14 cellular contexts compared by ENCODE assay signal in the genomic region with DNA sequence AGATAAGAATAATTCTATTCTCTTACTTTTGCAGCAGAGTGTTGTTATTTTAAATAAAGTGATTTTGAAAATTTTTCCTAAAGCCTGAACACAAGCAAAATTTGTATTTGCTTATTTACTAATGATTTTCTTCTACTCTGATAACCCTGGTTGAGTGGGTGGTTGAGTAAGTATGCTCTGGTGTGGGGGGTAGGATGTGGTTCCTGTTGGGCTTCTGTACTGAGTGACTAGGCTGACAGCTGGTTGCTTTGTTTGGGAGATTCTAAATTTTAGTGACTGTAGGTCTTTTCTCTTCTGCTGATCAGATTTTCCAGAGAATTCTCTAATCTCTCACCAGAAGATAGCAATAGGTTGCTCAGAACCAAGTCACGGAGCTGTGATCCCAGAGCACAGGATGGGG.
A peak's percentile ranks its signal among the peaks of the same experiment; 100 is the strongest.
DNase-seq lines count a peak whose midpoint lies in the region; ATAC-seq, FAIRE-seq and TF ChIP-seq lines count a peak whose summit lies in the region.
"Had no signal": no experiment of that assay in that cellular context is flagged by ENCODE, and none has a peak within 500 bp of the region (broad histone marks: within the 10 kb centered on the region; RNA-seq: fewer than 3 reads in every experiment).

No MANE protein-coding gene starts in this region.

- TF ChIP-seq POLR2A in K562 (conservative IDR thresholded peaks at IDR 0.05) (no peak), body of pancreas (IDR thresholded peaks at IDR 0.05) (no peak)

- DNase-seq in K562 (ENCODE audit: extremely low read depth in 1 of 4, low spot score in 3 of 4) (peak in 2 of 4 experiments; percentile 11 to 14), osteoblast (ENCODE audit: insufficient read length, low spot score, missing footprints) (no peak), C1 segment of cervical spinal cord (lab: John Stamatoyannopoulos, UW) (no peak), hepatic stellate cell (ENCODE audit: low spot score) (no peak), body of pancreas (no peak)
- DNase-seq in stimulated activated CD4-positive, alpha-beta T cell treated with anti-CD3 and anti-CD28 coated beads, Interleukin-15, amount 100 ng/mL, for 24 hours = no peak
- DNase-seq: activated naive CD4-positive, alpha-beta T cell; CD8-positive, alpha-beta memory T cell; esophagus squamous epithelium; NCI-H2081 treated with DMSO at 0.1 percent for 48 hours; right cardiac atrium had no signal

- POLR2A ChIA-PET in K562 (lab: Yijun Ruan, JAX) = interaction anchor here (0.8 kb wide), 1 partner anchor 8 kb away, joined by 3 read pairs; no protein-coding TSS in a partner anchor

- H3K36me3 ChIP-seq in K562 (ENCODE audit: control insufficient read depth, insufficient read depth, low read length) (peaks cover 3% of the 10 kb centered on the region; the same call in 2 of the 3 replicates), osteoblast (ENCODE audit: insufficient read depth, low read length) (peaks cover 8% of the 10 kb centered on the region), body of pancreas (replicated peaks in 1 of 2; ENCODE audit: insufficient read depth in 1 of 2, low read depth in 2 of 2) (no peaks in the 10 kb centered on the region)

- no peak overlapping the region for H3K27ac ChIP-seq in K562 (ENCODE audit: extremely low read depth, low read depth, low read length)
- no peak overlapping the region for H3K27ac ChIP-seq in osteoblast (ENCODE audit: low read depth, low read length)
- H3K27ac ChIP-seq in body of pancreas = no peak overlapping the region
- H3K27ac ChIP-seq: esophagus squamous epithelium had no signal

- H3K4me2 ChIP-seq in K562 (ENCODE audit: insufficient read depth, low read length) (no peak overlapping the region), osteoblast (ENCODE audit: insufficient read depth, low read length) (peak overlapping the region; percentile 20)
- H3K4me2 ChIP-seq: GM23338 had no signal

- H3K9me3 ChIP-seq in K562 (replicated peaks; ENCODE audit: control insufficient read depth, insufficient read depth, low read depth, low read length) = no peaks in the 10 kb centered on the region
- H3K9me3 ChIP-seq in osteoblast (ENCODE audit: low read depth, low read length) = peaks cover 7% of the 10 kb centered on the region
- H3K9me3 ChIP-seq in body of pancreas = no peaks in the 10 kb centered on the region

- in situ Hi-C loops in K562 (cut with MboI) = no loop called here

- H3K79me2 ChIP-seq in K562 (ENCODE audit: control insufficient read depth, insufficient read depth, low read length) (no peaks in the 10 kb centered on the region), osteoblast (ENCODE audit: insufficient read depth, low read length) (peaks cover 5% of the 10 kb centered on the region)

- CTCF ChIA-PET in K562 (lab: Yijun Ruan, JAX; ENCODE audit: low intra/inter-chr PET ratio) = no interaction called here

- TF ChIP-seq RAD21 in K562 (CRISPR knock-in tag; conservative IDR thresholded peaks at IDR 0.05 in 1 of 2, IDR thresholded peaks at IDR 0.05 in 1 of 2) = no peak

- H3K9ac ChIP-seq in K562 (ENCODE audit: insufficient read depth in 1 of 2, low read depth in 2 of 2, low read length in 2 of 2) = no peak overlapping the region

- H4K20me1 ChIP-seq in K562 (replicated peaks; ENCODE audit: control insufficient read depth, insufficient read depth, low read length) (no peaks in the 10 kb centered on the region), osteoblast (ENCODE audit: insufficient read depth, low read length) (no peaks in the 10 kb centered on the region)

- H3K4me3 ChIP-seq in K562 = no peak overlapping the region
- H3K4me3 ChIP-seq in osteoblast (ENCODE audit: insufficient read depth, low read length) = no peak overlapping the region
- no peak overlapping the region for H3K4me3 ChIP-seq in body of pancreas
- H3K4me3 ChIP-seq: esophagus squamous epithelium, GM23338 had no signal

- no peaks in the 10 kb centered on the region for H3K9me1 ChIP-seq in K562 (ENCODE audit: control insufficient read depth, insufficient read depth, low read length)

- no peak for TF ChIP-seq EP300 in K562 (IDR thresholded peaks at IDR 0.05; ENCODE audit: low read length)

- ATAC-seq in GM18511 (IDR thresholded peaks at IDR 0.05; ENCODE audit: unreplicated experiment) = peak; percentile 71
- peak; percentile 40 for ATAC-seq in HG03565 (IDR thresholded peaks at IDR 0.05; ENCODE audit: unreplicated experiment)
- peak; percentile 70 for ATAC-seq in K562
- ATAC-seq in body of pancreas = no peak
- ATAC-seq: GM23338, right cardiac atrium had no signal

- H3K4me1 ChIP-seq in K562 (replicated peaks in 1 of 2; ENCODE audit: control insufficient read depth in 2 of 2, insufficient read depth in 2 of 2, low read length in 2 of 2) (no peaks in the 10 kb centered on the region), osteoblast (ENCODE audit: insufficient read depth, low read length) (peaks cover 8% of the 10 kb centered on the region), body of pancreas (no peaks in the 10 kb centered on the region)
- H3K4me1 ChIP-seq: esophagus squamous epithelium had no signal

- peak; percentile 48 for FAIRE-seq in K562 (lab: Jason Lieb, UNC)

- no TSS peak for BruUV-seq in K562 (replicated peaks; lab: Mats Ljungman, UMichigan)

- TF ChIP-seq CTCF in K562 (IDR thresholded peaks at IDR 0.05 in 2 of 3, conservative IDR thresholded peaks at IDR 0.05 in 1 of 3; ENCODE audit: insufficient read depth in 2 of 3, low read depth in 1 of 3, low read length in 3 of 3) (no peak), osteoblast (IDR thresholded peaks at IDR 0.05; ENCODE audit: extremely low read depth, low read depth, low read length) (no peak), body of pancreas (IDR thresholded peaks at IDR 0.05) (no peak)

- H3K27me3 ChIP-seq in K562 (ENCODE audit: control insufficient read depth in 2 of 2, insufficient read depth in 2 of 2, low read length in 2 of 2) (no peaks in the 10 kb centered on the region), osteoblast (ENCODE audit: insufficient read depth, low read length) (no peaks in the 10 kb centered on the region), body of pancreas (no peaks in the 10 kb centered on the region)
- H3K27me3 ChIP-seq: esophagus squamous epithelium had no signal

- intact Hi-C loops in K562 (cut with micrococcal nuclease) (no loop called here), body of pancreas (cut with DNase I) (no loop called here)

- no peak overlapping the region for H2AFZ ChIP-seq in K562 (ENCODE audit: low read depth, low read length)
- no peak overlapping the region for H2AFZ ChIP-seq in osteoblast (ENCODE audit: low read length)
- H2AFZ ChIP-seq: GM23338 had no signal

- 43% methylated on average over 1 of the region's 1 CpG for WGBS in K562 (ENCODE audit: insufficient coverage, low coverage, missing lambda C conversion rate)
- 90 to 93% methylated on average over 1 of the region's 1 CpG for WGBS in body of pancreas, 2 donors

TF ChIP-seq in K562, 482 proteins besides CTCF, POLR2A, EP300 and RAD21:
- TF ChIP-seq KLF6 (CRISPR knock-in tag; IDR thresholded peaks at IDR 0.05; ENCODE audit: borderline replicate concordance) = no peak
- TF ChIP-seq EGR1 (conservative IDR thresholded peaks at IDR 0.05) = peak; percentile 69
TF ChIP-seq in K562: peak in this region for 1.
